In the genomic region with DNA sequence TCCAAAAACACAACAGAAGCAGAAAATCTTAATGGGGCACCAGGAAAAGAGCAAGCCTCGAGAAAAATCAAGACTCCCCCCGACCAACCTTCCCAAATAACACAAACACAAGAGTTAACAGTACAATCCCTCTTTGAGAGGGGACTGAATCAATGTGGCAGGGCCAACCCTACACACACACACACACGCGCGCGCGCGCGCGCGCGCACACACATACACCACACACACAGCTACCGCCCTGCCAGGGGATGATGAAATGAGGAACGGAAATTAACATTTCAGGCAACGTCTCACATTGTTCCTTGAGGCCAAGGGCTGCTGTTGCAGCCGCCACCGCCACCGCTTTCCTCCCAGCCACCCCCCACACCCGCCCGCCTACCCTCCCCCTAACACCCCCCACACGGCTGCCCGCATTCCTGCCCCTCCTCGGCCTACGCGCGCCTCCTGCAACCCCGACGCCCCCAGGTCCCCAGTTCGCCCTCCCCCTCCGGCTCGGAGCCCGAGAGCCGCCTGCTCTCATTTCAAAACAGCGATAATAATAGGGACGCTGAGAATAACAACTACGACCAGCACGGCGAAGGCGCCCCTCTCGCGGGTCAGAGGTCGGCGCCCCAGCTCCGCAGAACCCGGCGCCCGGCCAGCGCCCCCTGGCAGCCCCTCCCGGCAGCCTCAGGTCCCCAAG, we compare ENCODE assay signal across 8 cellular contexts. TPM values are rescaled to one million over a fixed set of nuclear protein-coding genes. Genes with fewer than 3 reads are reported as not detected.
A peak's percentile ranks its signal among the peaks of the same experiment; 100 is the strongest.
DNase-seq lines count a peak whose midpoint lies in the region; ATAC-seq and TF ChIP-seq lines count a peak whose summit lies in the region.

No MANE protein-coding gene starts in this region.

- DNase-seq in GM10248 (ENCODE audit: extremely low spot score) (peak; percentile 73), HUDEP-2 (lab: John Stamatoyannopoulos, UW; ENCODE audit: unreplicated experiment in 76 of 76) (peak in 70 of 76 experiments; percentile 16 to 89 (median 69)), SHP77 (lab: John Stamatoyannopoulos, UW) (peak; percentile 79 to 83), activated gamma-delta T cell (lab: John Stamatoyannopoulos, UW) (peak; percentile 75), foreskin fibroblast (peak; percentile 95 to 97), neural crest cell (ENCODE audit: low read depth, low spot score) (peak; percentile 57)

- H3K4me3 Mint-ChIP-seq in neural crest cell: peak overlapping the region; percentile 93
- H3K4me3 Mint-ChIP-seq in stimulated activated naive CD8-positive, alpha-beta T cell treated with anti-CD3 and anti-CD28 coated beads, Interleukin-15, Interleukin-2, amounts not matched to agents 100 ng/mL and 50 ng/mL, for 24 hours: peak overlapping the region; percentile 92

- H3K9me3 Mint-ChIP-seq in neural crest cell: no peaks in the 10 kb centered on the region
- no peaks in the 10 kb centered on the region for H3K9me3 Mint-ChIP-seq in stimulated activated naive CD8-positive, alpha-beta T cell treated with anti-CD3 and anti-CD28 coated beads, Interleukin-15, Interleukin-2, amounts not matched to agents 100 ng/mL and 50 ng/mL, for 24 hours

- CTCF ChIA-PET in GM10248 (lab: Yijun Ruan, JAX): interaction anchor here (1.0 to 1.5 kb wide), 5 partner anchors 10 to 75 kb away, joined by 3 to 5 read pairs (median 4); no protein-coding TSS in a partner anchor

- H3K4me3 ChIP-seq in foreskin fibroblast (ENCODE audit: low read depth in 1 of 2, low read length in 2 of 2): peak overlapping the region; percentile 61 to 62

- H3K4me1 Mint-ChIP-seq in neural crest cell: peaks cover 62% of the 10 kb centered on the region
- H3K4me1 Mint-ChIP-seq in stimulated activated naive CD8-positive, alpha-beta T cell treated with anti-CD3 and anti-CD28 coated beads, Interleukin-15, Interleukin-2, amounts not matched to agents 100 ng/mL and 50 ng/mL, for 24 hours (ENCODE audit: low read depth): peaks cover 73% of the 10 kb centered on the region

- POLR2A ChIA-PET in GM10248 (lab: Yijun Ruan, JAX): interaction anchor here (0.6 to 1.3 kb wide), 3 partner anchors 10 to 167 kb away, joined by 3 to 8 read pairs (median 4); no protein-coding TSS in a partner anchor

- H3K27ac Mint-ChIP-seq in neural crest cell (ENCODE audit: unreplicated experiment): peak overlapping the region; percentile 98
- H3K27ac Mint-ChIP-seq in stimulated activated naive CD8-positive, alpha-beta T cell treated with anti-CD3 and anti-CD28 coated beads, Interleukin-15, Interleukin-2, amounts not matched to agents 100 ng/mL and 50 ng/mL, for 24 hours: peak overlapping the region; percentile 92

- no peaks in the 10 kb centered on the region for H3K36me3 Mint-ChIP-seq in neural crest cell (ENCODE audit: low read depth)
- peaks cover 35% of the 10 kb centered on the region for H3K36me3 Mint-ChIP-seq in stimulated activated naive CD8-positive, alpha-beta T cell treated with anti-CD3 and anti-CD28 coated beads, Interleukin-15, Interleukin-2, amounts not matched to agents 100 ng/mL and 50 ng/mL, for 24 hours (ENCODE audit: low read depth)

- peak; percentile 10 for TF ChIP-seq CTCF in GM10248 (IDR thresholded peaks at IDR 0.05; ENCODE audit: control extremely low read depth, extremely low read depth, low read depth, missing control alignments)
- TF ChIP-seq CTCF in foreskin fibroblast (IDR thresholded peaks at IDR 0.05; ENCODE audit: low read depth, low read length): no peak
- peak; percentile 40 for TF ChIP-seq CTCF in neural crest cell (conservative IDR thresholded peaks at IDR 0.05)

- ATAC-seq in HG02885 (IDR thresholded peaks at IDR 0.05; ENCODE audit: poor library complexity, unreplicated experiment): no peak

- H3K27me3 Mint-ChIP-seq in neural crest cell (ENCODE audit: low read depth): no peaks in the 10 kb centered on the region
- H3K27me3 Mint-ChIP-seq in stimulated activated naive CD8-positive, alpha-beta T cell treated with anti-CD3 and anti-CD28 coated beads, Interleukin-15, Interleukin-2, amounts not matched to agents 100 ng/mL and 50 ng/mL, for 24 hours: no peaks in the 10 kb centered on the region

RNA-seq across cellular contexts. Expression of a gene that starts 1.2 kb away (rescaled TPM):
- 144 and 164 TPM in 2 replicates for total RNA-seq in neural crest cell

RNA-seq across cellular contexts. Expression of a gene that starts 19.0 kb away (rescaled TPM):
- total RNA-seq in neural crest cell: 134 and 137 TPM in 2 replicates
